Comparison of ENCODE assay signal across 8 cellular contexts in genomic region chr10:21535494-21535818, GRCh38. TPM values are rescaled to one million over a fixed set of nuclear protein-coding genes. Genes with fewer than 3 reads are reported as not detected.
DNase-seq lines count a peak whose midpoint lies in the region; ATAC-seq and TF ChIP-seq lines count a peak whose summit lies in the region.

No MANE protein-coding gene starts in this region.

- ATAC-seq in CD4-positive, CD25-positive, alpha-beta regulatory T cell (ENCODE audit: low read depth in 2 of 2): no peak
- ATAC-seq in effector memory CD8-positive, alpha-beta T cell (replicated peaks): no peak
- ATAC-seq in HG02759 (IDR thresholded peaks at IDR 0.05; ENCODE audit: unreplicated experiment): no peak

- peaks cover 18% of the 10 kb centered on the region for H3K4me1 ChIP-seq in CD4-positive, CD25-positive, alpha-beta regulatory T cell (ENCODE audit: control insufficient read depth, insufficient read depth, low read length, poor library complexity, severe bottlenecking)
- H3K4me1 ChIP-seq in neutrophil (ENCODE audit: control insufficient read depth in 1 of 2, insufficient read depth in 1 of 2, low read depth in 1 of 2, low read length in 1 of 2): peaks cover 16% of the 10 kb centered on the region in 2 experiments

- H3K4me3 ChIP-seq in CD4-positive, CD25-positive, alpha-beta regulatory T cell (ENCODE audit: low read depth, low read length): peak overlapping the region; percentile 63
- peak overlapping the region; percentile 47 to 94 for H3K4me3 ChIP-seq in neutrophil (ENCODE audit: low read depth in 1 of 2, low read length in 1 of 2)

- H3K36me3 Mint-ChIP-seq in CD4-positive, CD25-positive, alpha-beta regulatory T cell: peaks cover 17% of the 10 kb centered on the region
- H3K36me3 Mint-ChIP-seq in effector memory CD8-positive, alpha-beta T cell (ENCODE audit: insufficient read depth): peaks cover 46% of the 10 kb centered on the region

- no peaks in the 10 kb centered on the region for H3K27me3 ChIP-seq in CD4-positive, CD25-positive, alpha-beta regulatory T cell (ENCODE audit: control insufficient read depth, insufficient read depth, low read length)
- no peaks in the 10 kb centered on the region for H3K27me3 ChIP-seq in neutrophil

- DNase-seq in CD4-positive, CD25-positive, alpha-beta regulatory T cell: no peak
- peak; percentile 10 for DNase-seq in NAMALWA (ENCODE audit: low spot score)
- DNase-seq in effector memory CD8-positive, alpha-beta T cell: no peak
- DNase-seq in HK-2 (ENCODE audit: unreplicated experiment): no peak
- no peak for DNase-seq in GM20000 (ENCODE audit: low spot score)
- DNase-seq in NCI-H345 treated with DMSO at 0.1 percent for 48 hours (lab: John Stamatoyannopoulos, UW; ENCODE audit: unreplicated experiment): no peak

- peaks cover 9% of the 10 kb centered on the region for H3K27me3 Mint-ChIP-seq in CD4-positive, CD25-positive, alpha-beta regulatory T cell
- no peaks in the 10 kb centered on the region for H3K27me3 Mint-ChIP-seq in effector memory CD8-positive, alpha-beta T cell

- H3K36me3 ChIP-seq in CD4-positive, CD25-positive, alpha-beta regulatory T cell (ENCODE audit: control insufficient read depth, insufficient read depth, low read length): peaks cover 24% of the 10 kb centered on the region
- peaks cover 22% of the 10 kb centered on the region for H3K36me3 ChIP-seq in neutrophil

- peak overlapping the region in 2 of 3 donors; percentile 80 to 94 for H3K27ac Mint-ChIP-seq in CD4-positive, CD25-positive, alpha-beta regulatory T cell
- H3K27ac Mint-ChIP-seq in effector memory CD8-positive, alpha-beta T cell: peak overlapping the region; percentile 46 to 78

- peak overlapping the region; percentile 61 for H3K27ac ChIP-seq in CD4-positive, CD25-positive, alpha-beta regulatory T cell (ENCODE audit: insufficient read depth, low read length, poor library complexity, severe bottlenecking)
- peak overlapping the region; percentile 94 for H3K27ac ChIP-seq in neutrophil

- H3K9me3 ChIP-seq in CD4-positive, CD25-positive, alpha-beta regulatory T cell (ENCODE audit: control insufficient read depth in 2 of 2, low read length in 2 of 2): no peaks in the 10 kb centered on the region
- no peaks in the 10 kb centered on the region for H3K9me3 ChIP-seq in neutrophil

- peaks cover 15 to 37% (median 29%) of the 10 kb centered on the region in 4 donors for H3K4me1 Mint-ChIP-seq in CD4-positive, CD25-positive, alpha-beta regulatory T cell
- peaks cover 20 to 21% of the 10 kb centered on the region in 2 donors for H3K4me1 Mint-ChIP-seq in effector memory CD8-positive, alpha-beta T cell (ENCODE audit: low read depth in 2 of 2)

- H3K4me3 Mint-ChIP-seq in CD4-positive, CD25-positive, alpha-beta regulatory T cell: peak overlapping the region; percentile 88 to 95 (median 90)
- peak overlapping the region; percentile 86 to 87 for H3K4me3 Mint-ChIP-seq in effector memory CD8-positive, alpha-beta T cell

- no peaks in the 10 kb centered on the region for H3K9me3 Mint-ChIP-seq in CD4-positive, CD25-positive, alpha-beta regulatory T cell
- H3K9me3 Mint-ChIP-seq in effector memory CD8-positive, alpha-beta T cell: no peaks in the 10 kb centered on the region

- TF ChIP-seq CTCF in neutrophil (IDR thresholded peaks at IDR 0.05) (no peak), GM20000 (IDR thresholded peaks at IDR 0.05; ENCODE audit: extremely low read depth, missing control alignments) (no peak)

RNA-seq across cellular contexts. Expression of gene MLLT10, which starts 1.4 kb away (rescaled TPM):
- 81.9 TPM for total RNA-seq in CD4-positive, CD25-positive, alpha-beta regulatory T cell
- 1 to 10 TPM; 5.8 to 9.3 (median 8.0) TPM for polyA plus RNA-seq in CD4-positive, CD25-positive, alpha-beta regulatory T cell

RNA-seq across cellular contexts. Expression of gene SKIDA1, which starts 10.0 kb away (rescaled TPM):
- 0.10 TPM for total RNA-seq in CD4-positive, CD25-positive, alpha-beta regulatory T cell
- polyA plus RNA-seq in CD4-positive, CD25-positive, alpha-beta regulatory T cell: not detected
